8 cellular contexts compared by ENCODE assay signal in the genomic region with DNA sequence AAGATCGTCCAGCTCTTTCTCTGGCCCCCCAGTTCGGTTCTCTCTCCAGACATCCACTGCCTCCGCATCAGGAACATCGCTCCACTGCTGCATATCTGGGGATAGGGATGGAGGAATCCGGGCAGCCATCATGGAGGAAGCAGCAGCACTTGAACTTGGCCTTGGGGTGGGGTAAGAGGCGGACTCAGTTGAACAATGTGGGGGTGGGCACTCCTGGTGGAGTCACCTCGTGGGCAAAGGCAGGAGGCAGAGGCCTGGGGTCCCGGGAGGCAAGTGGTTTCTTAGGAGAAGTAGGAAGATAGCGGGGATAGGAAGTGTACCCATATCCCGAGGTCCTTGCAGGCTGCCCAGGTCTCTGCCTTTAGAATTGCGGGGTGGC.
DNase-seq lines count a peak whose midpoint lies in the region; ATAC-seq, FAIRE-seq and TF ChIP-seq lines count a peak whose summit lies in the region.

No MANE protein-coding gene starts in this region.

- H3K9me3 ChIP-seq in BLaER1 treated with 17β-estradiol and CSF1 and Interleukin-3, amounts not matched to agents 10 nM and 100 nM (replicated peaks in 1 of 11), result peaks cover 0 to 8% (median 6%) of the 10 kb centered on the region in 11 experiments; a peak in 8 of 22 replicates
- H3K9me3 ChIP-seq in MM.1S (replicated peaks; ENCODE audit: insufficient read depth, low read length) (no peaks in the 10 kb centered on the region), esophagus muscularis mucosa (no peaks in the 10 kb centered on the region)

- H3K79me2 ChIP-seq in MM.1S (ENCODE audit: low read length), result no peaks in the 10 kb centered on the region

- TF ChIP-seq CTCF in MM.1S (IDR thresholded peaks at IDR 0.05; ENCODE audit: low read length) (no peak), esophagus muscularis mucosa (IDR thresholded peaks at IDR 0.05) (no peak), omental fat pad (IDR thresholded peaks at IDR 0.05) (no peak)

- FAIRE-seq in GM19239 (lab: Jason Lieb, UNC), result no peak

- H3K4me3 ChIP-seq in BLaER1 treated with 17β-estradiol and CSF1 and Interleukin-3, amounts not matched to agents 10 nM and 100 nM, result peak overlapping the region; percentile 18 to 67 (median 50); a peak in 19 of 20 replicates
- H3K4me3 ChIP-seq in MM.1S (ENCODE audit: low read length) (peak overlapping the region; percentile 46), esophagus muscularis mucosa (peak overlapping the region; percentile 30 to 43 (median 41))

- H3F3A ChIP-seq in MM.1S (ENCODE audit: insufficient read depth, low read length), result peaks cover 27% of the 10 kb centered on the region

- peaks cover 42 to 62% (median 59%) of the 10 kb centered on the region in 10 experiments for H3K4me1 ChIP-seq in BLaER1 treated with 17β-estradiol and CSF1 and Interleukin-3, amounts not matched to agents 10 nM and 100 nM
- H3K4me1 ChIP-seq in MM.1S (ENCODE audit: low read length) (peaks cover 46% of the 10 kb centered on the region), esophagus muscularis mucosa (peaks cover 21 to 53% (median 50%) of the 10 kb centered on the region in 4 donors)

- WGBS in esophagus muscularis mucosa, result 16% methylated on average over 7 of the region's 11 CpGs

- no peak for TF ChIP-seq POLR2A in esophagus muscularis mucosa (IDR thresholded peaks at IDR 0.05; ENCODE audit: low read depth)

- H3K36me3 ChIP-seq in BLaER1 treated with 17β-estradiol and CSF1 and Interleukin-3, amounts not matched to agents 10 nM and 100 nM, result no peaks in the 10 kb centered on the region
- H3K36me3 ChIP-seq in MM.1S (replicated peaks; ENCODE audit: insufficient read depth, low read length) (no peaks in the 10 kb centered on the region), esophagus muscularis mucosa (no peaks in the 10 kb centered on the region)

- peaks cover 0 to 29% (median 16%) of the 10 kb centered on the region in 11 experiments; a peak in 20 of 22 replicates for H3K27me3 ChIP-seq in BLaER1 treated with 17β-estradiol and CSF1 and Interleukin-3, amounts not matched to agents 10 nM and 100 nM
- H3K27me3 ChIP-seq in MM.1S (replicated peaks; ENCODE audit: insufficient read depth, low read length) (peaks cover 6% of the 10 kb centered on the region; the same call in 1 of the 2 replicates), esophagus muscularis mucosa (peaks cover 0 to 18% (median 7%) of the 10 kb centered on the region in 4 donors)

- peak overlapping the region; percentile 30 to 79 (median 58); a peak in 21 of 22 replicates for H3K9ac ChIP-seq in BLaER1 treated with 17β-estradiol and CSF1 and Interleukin-3, amounts not matched to agents 10 nM and 100 nM
- no peak overlapping the region for H3K9ac ChIP-seq in MM.1S (ENCODE audit: low read length)

- peak overlapping the region in 8 of 11 experiments; percentile 33 to 93 (median 84); a peak in 13 of 22 replicates for H3K27ac ChIP-seq in BLaER1 treated with 17β-estradiol and CSF1 and Interleukin-3, amounts not matched to agents 10 nM and 100 nM
- H3K27ac ChIP-seq in MM.1S (ENCODE audit: low read length), result no peak overlapping the region
- peak overlapping the region; percentile 54 to 71 (median 68) for H3K27ac ChIP-seq in esophagus muscularis mucosa (replicated peaks in 1 of 4)

- H3K4me2 ChIP-seq in BLaER1 treated with 17β-estradiol and CSF1 and Interleukin-3, amounts not matched to agents 10 nM and 100 nM, result peak overlapping the region; percentile 77 to 98 (median 89)
- H3K4me2 ChIP-seq in MM.1S (ENCODE audit: low read depth, low read length), result peak overlapping the region; percentile 91

- no peaks in the 10 kb centered on the region for H3K9me2 ChIP-seq in MM.1S (replicated peaks; ENCODE audit: insufficient read depth, low read length)

- TF ChIP-seq EP300 in esophagus muscularis mucosa (IDR thresholded peaks at IDR 0.05), result no peak

- no peak overlapping the region for H2AFZ ChIP-seq in MM.1S (ENCODE audit: low read length)

- DNase-seq in MM.1S (no peak), esophagus muscularis mucosa (ENCODE audit: extremely low spot score) (peak; percentile 83), omental fat pad (ENCODE audit: low spot score) (no peak), COLO668 (lab: John Stamatoyannopoulos, UW; ENCODE audit: unreplicated experiment) (no peak), GM19239 (ENCODE audit: insufficient read length, low spot score) (no peak), midbrain (lab: John Stamatoyannopoulos, UW) (no peak), NCI-H446 (lab: John Stamatoyannopoulos, UW) (no peak)

- peak; percentile 2 for ATAC-seq in omental fat pad (ENCODE audit: low FRiP score)

- H4K20me1 ChIP-seq in BLaER1 treated with 17β-estradiol and CSF1 and Interleukin-3, amounts not matched to agents 10 nM and 100 nM, result peaks cover 0 to 4% (median 0%) of the 10 kb centered on the region in 11 experiments; a peak in 3 of 22 replicates
- no peaks in the 10 kb centered on the region for H4K20me1 ChIP-seq in MM.1S (ENCODE audit: insufficient read depth, low read length)

- intact Hi-C loops in esophagus muscularis mucosa (cut with DNase I), result no loop called here
